ENCODE assay signal across 28 cellular contexts in the genomic region with DNA sequence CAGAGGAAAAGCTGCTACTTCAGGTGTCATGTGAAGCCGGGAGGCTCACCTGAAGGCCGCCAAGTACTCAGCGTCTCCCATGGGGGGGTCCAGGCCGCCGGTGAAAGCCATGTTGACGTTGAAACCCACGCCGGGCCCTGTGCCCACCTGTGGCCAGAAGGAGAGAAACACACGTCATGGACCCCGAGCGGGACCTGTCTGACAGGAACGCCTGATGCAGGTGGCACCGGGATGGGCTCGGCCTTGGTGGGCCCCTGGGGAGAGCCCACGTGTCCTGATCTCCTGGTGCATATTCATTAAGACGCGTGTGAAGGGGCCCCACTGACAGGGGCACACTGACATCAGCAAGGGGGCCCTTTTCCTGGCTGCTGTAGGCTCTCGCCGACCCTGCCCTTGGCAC.
"Had no signal": no experiment of that assay in that cellular context is flagged by ENCODE, and none has a peak within 500 bp of the region (broad histone marks: within the 10 kb centered on the region; RNA-seq: fewer than 3 reads in every experiment).

No MANE protein-coding gene starts in this region.

- H3K4me3 Mint-ChIP-seq: naive thymus-derived CD8-positive, alpha-beta T cell; natural killer cell treated with Interleukin-12 subunit alpha and Interleukin-12 subunit beta and Interleukin-15 and Interleukin-18, amount 100 ng/mL, for 72 hours; nephron progenitor cell; neural crest cell; stimulated activated memory B cell treated with anti-CD40 and anti-IgM and Interleukin-4, amounts not matched to agents 10 μg/mL and 1 μg/mL and 100 μg/mL, for 72 hours; stimulated activated naive CD8-positive, alpha-beta T cell treated with anti-CD3 and anti-CD28 coated beads, Interleukin-15, amount 100 ng/mL, for 72 hours had no signal

- H3K27me3 Mint-ChIP-seq: naive thymus-derived CD8-positive, alpha-beta T cell; natural killer cell treated with Interleukin-12 subunit alpha and Interleukin-12 subunit beta and Interleukin-15 and Interleukin-18, amount 100 ng/mL, for 72 hours; stimulated activated memory B cell treated with anti-CD40 and anti-IgM and Interleukin-4, amounts not matched to agents 10 μg/mL and 1 μg/mL and 100 μg/mL, for 72 hours; stimulated activated naive CD8-positive, alpha-beta T cell treated with anti-CD3 and anti-CD28 coated beads, Interleukin-15, amount 100 ng/mL, for 72 hours had no signal

- H3K4me3 ChIP-seq: pancreas, psoas muscle, right lobe of liver, skin epidermis, smooth muscle cell, spleen, thoracic aorta, thyroid gland, tibial nerve, upper lobe of left lung, vagina had no signal

- H3K27me3 ChIP-seq: neutrophil, pancreas, right lobe of liver, spleen, thyroid gland, tibial nerve, upper lobe of left lung, vagina had no signal

- DNase-seq: naive thymus-derived CD8-positive, alpha-beta T cell; nephron progenitor cell; nucleus accumbens; psoas muscle; spleen; stimulated activated CD4-positive, alpha-beta T cell treated with anti-CD3 and anti-CD28 coated beads, Interleukin-12 subunit alpha, Interleukin-12 subunit beta, amount 100 ng/mL, for 4 hours; stimulated activated CD4-positive, alpha-beta T cell treated with anti-CD3 and anti-CD28 coated beads, Interleukin-1b, Interleukin-23, amount 100 ng/mL, for 48 hours; stimulated activated CD4-positive, alpha-beta T cell treated with anti-CD3 and anti-CD28 coated beads, Interleukin-4, amount 100 ng/mL, for 1 hour; stimulated activated CD4-positive, alpha-beta T cell treated with anti-CD3 and anti-CD28 coated beads, Interleukin-4, amount 100 ng/mL, for 4 hours; stimulated activated CD8-positive, alpha-beta memory T cell treated with anti-CD3 and anti-CD28 coated beads, Interleukin-4, amount 100 ng/mL, for 48 hours; stimulated activated naive CD4-positive, alpha-beta T cell; stimulated activated naive CD8-positive, alpha-beta T cell treated with anti-CD3 and anti-CD28 coated beads, Interleukin-15, amount 100 ng/mL, for 72 hours; stimulated activated naive CD8-positive, alpha-beta T cell treated with anti-CD3 and anti-CD28 coated beads, Interleukin-15, Interleukin-2, amounts not matched to agents 100 U/mL and 50 U/mL, for 24 hours; thyroid gland; trophoblast cell had no signal

- H3K9me3 ChIP-seq: neutrophil, pancreas, psoas muscle, right lobe of liver, spleen, thoracic aorta, thyroid gland, tibial nerve, upper lobe of left lung, vagina had no signal

- H3K9me3 Mint-ChIP-seq: naive thymus-derived CD8-positive, alpha-beta T cell; natural killer cell treated with Interleukin-12 subunit alpha and Interleukin-12 subunit beta and Interleukin-15 and Interleukin-18, amount 100 ng/mL, for 72 hours; nephron progenitor cell; neural crest cell; stimulated activated memory B cell treated with anti-CD40 and anti-IgM and Interleukin-4, amounts not matched to agents 10 μg/mL and 1 μg/mL and 100 μg/mL, for 72 hours; stimulated activated naive CD8-positive, alpha-beta T cell treated with anti-CD3 and anti-CD28 coated beads, Interleukin-15, amount 100 ng/mL, for 72 hours had no signal

- H3K4me1 ChIP-seq: pancreas, psoas muscle, right lobe of liver, spleen, thyroid gland, upper lobe of left lung, vagina had no signal

- ATAC-seq: naive thymus-derived CD8-positive, alpha-beta T cell; natural killer cell treated with Interleukin-12 subunit alpha and Interleukin-12 subunit beta and Interleukin-15 and Interleukin-18, amount 100 ng/mL, for 72 hours; pancreas; psoas muscle; right cardiac atrium; right lobe of liver; stimulated activated memory B cell treated with anti-CD40 and anti-IgM and Interleukin-4, amounts not matched to agents 10 μg/mL and 1 μg/mL and 100 μg/mL, for 72 hours; stimulated activated naive CD8-positive, alpha-beta T cell treated with anti-CD3 and anti-CD28 coated beads, Interleukin-15, amount 100 ng/mL, for 72 hours; stimulated activated naive CD8-positive, alpha-beta T cell treated with anti-CD3 and anti-CD28 coated beads, Interleukin-15, Interleukin-2, amounts not matched to agents 100 U/mL and 50 U/mL, for 24 hours had no signal

- H3K27ac ChIP-seq: neutrophil, pancreas, psoas muscle, right lobe of liver, skin epidermis, spleen, thoracic aorta, thyroid gland, tibial nerve, upper lobe of left lung, vagina had no signal

- H3K27ac Mint-ChIP-seq: natural killer cell treated with Interleukin-12 subunit alpha and Interleukin-12 subunit beta and Interleukin-15 and Interleukin-18, amount 100 ng/mL, for 72 hours; stimulated activated memory B cell treated with anti-CD40 and anti-IgM and Interleukin-4, amounts not matched to agents 10 μg/mL and 1 μg/mL and 100 μg/mL, for 72 hours; stimulated activated naive CD8-positive, alpha-beta T cell treated with anti-CD3 and anti-CD28 coated beads, Interleukin-15, amount 100 ng/mL, for 72 hours had no signal

- H3K4me1 Mint-ChIP-seq: nephron progenitor cell; stimulated activated memory B cell treated with anti-CD40 and anti-IgM and Interleukin-4, amounts not matched to agents 10 μg/mL and 1 μg/mL and 100 μg/mL, for 72 hours; stimulated activated naive CD8-positive, alpha-beta T cell treated with anti-CD3 and anti-CD28 coated beads, Interleukin-15, amount 100 ng/mL, for 72 hours had no signal

- H3K36me3 Mint-ChIP-seq: natural killer cell treated with Interleukin-12 subunit alpha and Interleukin-12 subunit beta and Interleukin-15 and Interleukin-18, amount 100 ng/mL, for 72 hours had no signal
